In the genomic region with DNA sequence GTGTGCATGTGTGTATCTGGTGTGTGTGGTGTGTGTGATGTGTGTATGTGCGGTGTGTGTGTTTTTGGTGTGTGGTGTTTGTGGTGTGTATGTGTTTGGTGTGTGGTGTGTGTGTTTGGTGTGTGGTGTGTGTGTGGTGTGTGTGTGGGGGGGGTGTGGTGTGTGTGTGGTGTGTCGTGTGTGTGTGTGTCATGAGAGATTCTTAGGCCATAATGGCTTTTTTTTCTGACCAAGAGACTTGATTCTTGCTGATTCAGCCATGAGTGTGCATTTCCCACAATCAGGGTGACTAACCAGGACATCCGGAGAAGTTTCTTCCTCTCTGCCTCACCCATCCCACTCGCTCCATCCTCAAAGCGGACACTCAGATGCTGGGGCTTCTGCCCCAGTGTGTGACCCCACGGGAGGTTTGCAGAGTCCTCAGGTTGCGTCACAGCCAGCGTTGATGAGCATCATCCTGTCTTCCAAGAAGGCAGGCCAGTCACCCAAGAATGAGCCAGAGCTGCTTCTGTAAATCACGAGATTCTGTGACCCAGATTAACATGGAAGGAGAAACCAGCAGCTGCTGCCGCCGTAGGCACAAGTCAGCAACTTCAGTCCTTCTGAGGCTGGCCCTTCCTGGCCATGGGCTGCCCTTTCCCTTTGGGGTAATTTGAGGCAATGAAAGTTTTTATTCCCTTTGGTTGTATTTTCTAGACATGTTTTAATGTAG, we compare ENCODE assay signal across 7 cellular contexts. TPM values are rescaled to one million over a fixed set of nuclear protein-coding genes. Genes with fewer than 3 reads are reported as not detected.
DNase-seq lines count a peak whose midpoint lies in the region; ATAC-seq and TF ChIP-seq lines count a peak whose summit lies in the region.

No MANE protein-coding gene starts in this region.

- 19 to 39% methylated on average over 11 of the region's 11 CpGs for WGBS in testis, 2 donors

- peak; percentile 25; the same call in 1 of the 2 replicates for TF ChIP-seq CTCF in WERI-Rb-1 (IDR thresholded peaks at IDR 0.05; ENCODE audit: low read depth, low read length)
- no peak for TF ChIP-seq CTCF in testis (IDR thresholded peaks at IDR 0.05)

- H3K4me1 ChIP-seq in muscle layer of duodenum (ENCODE audit: control insufficient read depth in 1 of 2, insufficient read depth in 2 of 2, low read length in 2 of 2) (no peaks in the 10 kb centered on the region), testis (peaks cover 15% of the 10 kb centered on the region)

- DNase-seq in HS-5 (ENCODE audit: low read depth) (peak; percentile 99), WERI-Rb-1 (peak; percentile 54), testis (peak; percentile 74)

- H3K27me3 ChIP-seq in WERI-Rb-1 (ENCODE audit: insufficient read depth, low read depth, severe bottlenecking) (no peaks in the 10 kb centered on the region), muscle layer of duodenum (ENCODE audit: low read depth, low read length) (no peaks in the 10 kb centered on the region), testis (no peaks in the 10 kb centered on the region)

- no peaks in the 10 kb centered on the region for H3K9me3 ChIP-seq in WERI-Rb-1 (ENCODE audit: severe bottlenecking)
- H3K9me3 ChIP-seq in muscle layer of duodenum (ENCODE audit: control insufficient read depth in 1 of 2, low read length in 2 of 2) = no peaks in the 10 kb centered on the region
- H3K9me3 ChIP-seq in testis = no peaks in the 10 kb centered on the region

- H3K4me3 ChIP-seq in WERI-Rb-1 (ENCODE audit: low read depth, low read length) = peak overlapping the region; percentile 12; the same call in 1 of the 2 replicates
- H3K4me3 ChIP-seq in muscle layer of duodenum (ENCODE audit: low read depth in 1 of 2, low read length in 2 of 2) = no peak overlapping the region
- H3K4me3 ChIP-seq in testis = no peak overlapping the region

- H3K36me3 ChIP-seq in WERI-Rb-1 (no peaks in the 10 kb centered on the region; the same call in 1 of the 2 replicates), muscle layer of duodenum (ENCODE audit: control insufficient read depth in 1 of 2, insufficient read depth in 2 of 2, low read length in 2 of 2) (peaks cover 0 to 9% of the 10 kb centered on the region in 2 donors), testis (ENCODE audit: low read depth, missing control alignments) (no peaks in the 10 kb centered on the region)

- intact Hi-C loops in testis (cut with DNase I; ENCODE audit: low total_unique reads) = no loop called here

- H3K27ac ChIP-seq in WERI-Rb-1 = no peak overlapping the region
- peak overlapping the region; percentile 82 for H3K27ac ChIP-seq in muscle layer of duodenum (ENCODE audit: low read length)
- H3K27ac ChIP-seq in testis = peak overlapping the region; percentile 22 to 33

- peak; percentile 76 for ATAC-seq in esophagus mucosa
- no peak for ATAC-seq in GM21515 (IDR thresholded peaks at IDR 0.05; ENCODE audit: unreplicated experiment)
- no peak for ATAC-seq in HG03097 (IDR thresholded peaks at IDR 0.05; ENCODE audit: low FRiP score, unreplicated experiment)

- TF ChIP-seq POLR2A in testis (IDR thresholded peaks at IDR 0.05) = no peak

RNA-seq across cellular contexts. Expression of a gene that starts 12.5 kb away (rescaled TPM):
- total RNA-seq in esophagus mucosa (35.0 TPM), testis (100 to 1,000 TPM; 100 to 105 TPM)
- polyA plus RNA-seq in testis (ENCODE audit: insufficient read depth, low read depth, low replicate concordance) = 185 TPM
